ENCODE assay signal across 8 cellular contexts in genomic region chr10:102673961-102674511, GRCh38. TPM values are rescaled to one million over a fixed set of nuclear protein-coding genes. Genes with fewer than 3 reads are reported as not detected.
DNase-seq lines count a peak whose midpoint lies in the region; ATAC-seq and TF ChIP-seq lines count a peak whose summit lies in the region.

No MANE protein-coding gene starts in this region.

- peak overlapping the region; percentile 66 to 70 for H3K4me3 Mint-ChIP-seq in effector memory CD8-positive, alpha-beta T cell

- peaks cover 74% of the 10 kb centered on the region for H3K4me1 ChIP-seq in Loucy (ENCODE audit: insufficient read depth, low read length, poor library complexity, severe bottlenecking)
- H3K4me1 ChIP-seq in mesendoderm (ENCODE audit: control insufficient read depth, low read depth, low read length): peaks cover 20% of the 10 kb centered on the region

- no peaks in the 10 kb centered on the region for H3F3A ChIP-seq in Loucy (ENCODE audit: low read depth)

- H2BK5ac ChIP-seq in mesendoderm (ENCODE audit: low read length): no peak overlapping the region

- peak overlapping the region; percentile 55 for H2AFZ ChIP-seq in Loucy (ENCODE audit: low read length)

- no peaks in the 10 kb centered on the region for H3K36me3 ChIP-seq in Loucy (ENCODE audit: insufficient read depth, low read length)
- no peaks in the 10 kb centered on the region for H3K36me3 ChIP-seq in mesendoderm (ENCODE audit: control insufficient read depth, insufficient read depth, low read length)

- TF ChIP-seq CTCF in Loucy (conservative IDR thresholded peaks at IDR 0.05; ENCODE audit: low read length): no peak

- H3K23ac ChIP-seq in mesendoderm (ENCODE audit: low read length): no peak overlapping the region

- H3K79me1 ChIP-seq in mesendoderm (ENCODE audit: low read length): no peaks in the 10 kb centered on the region

- no peak overlapping the region for H4K5ac ChIP-seq in mesendoderm (ENCODE audit: low read length)

- H3K9ac ChIP-seq in Loucy (ENCODE audit: low read depth, low read length, poor library complexity, severe bottlenecking): peak overlapping the region; percentile 61
- H3K9ac ChIP-seq in mesendoderm (ENCODE audit: low read length): peak overlapping the region; percentile 16

- H2AK5ac ChIP-seq in mesendoderm (ENCODE audit: low read length): no peak overlapping the region

- H3K4me3 ChIP-seq in Loucy (ENCODE audit: low read length, poor library complexity, severe bottlenecking): peak overlapping the region; percentile 70
- H3K4me3 ChIP-seq in mesendoderm (ENCODE audit: low read length): no peak overlapping the region

- H2BK120ac ChIP-seq in mesendoderm (ENCODE audit: low read depth, low read length): no peak overlapping the region

- peak overlapping the region; percentile 57 to 94 for H3K27ac Mint-ChIP-seq in effector memory CD8-positive, alpha-beta T cell

- no peaks in the 10 kb centered on the region for H3K79me2 ChIP-seq in Loucy (ENCODE audit: insufficient read depth, low read length)
- no peaks in the 10 kb centered on the region for H3K79me2 ChIP-seq in mesendoderm (ENCODE audit: control insufficient read depth, insufficient read depth, low read length)

- no peaks in the 10 kb centered on the region for H3K9me2 ChIP-seq in Loucy (replicated peaks; ENCODE audit: low read depth, low read length)

- no CpG with 5 or more reads among the region's 18 CpGs for WGBS in mesendoderm (ENCODE audit: extremely low coverage, insufficient coverage, low lambda C conversion rate)

- H3K27ac ChIP-seq in mesendoderm (ENCODE audit: low read depth, low read length): peak overlapping the region; percentile 46

- H3K4me2 ChIP-seq in Loucy (ENCODE audit: low read depth, low read length, poor library complexity, severe bottlenecking): peak overlapping the region; percentile 91
- peak overlapping the region; percentile 10 for H3K4me2 ChIP-seq in mesendoderm (ENCODE audit: low read length)

- no peak overlapping the region for H4K8ac ChIP-seq in mesendoderm (ENCODE audit: low read depth, low read length)

- no peak overlapping the region for H3K4ac ChIP-seq in mesendoderm (ENCODE audit: low read depth, low read length)

- no peak overlapping the region for H3K18ac ChIP-seq in mesendoderm (ENCODE audit: low read length)

- H3K27me3 ChIP-seq in Loucy (ENCODE audit: insufficient read depth, low read length, poor library complexity, severe bottlenecking): no peaks in the 10 kb centered on the region
- H3K27me3 ChIP-seq in mesendoderm (ENCODE audit: insufficient read depth, low read length, poor library complexity): no peaks in the 10 kb centered on the region

- H2BK15ac ChIP-seq in mesendoderm (replicated peaks; ENCODE audit: low read depth): no peak overlapping the region

- H3K9me3 ChIP-seq in Loucy (ENCODE audit: insufficient read depth, low read depth, low read length): no peaks in the 10 kb centered on the region

- peak; percentile 61 for DNase-seq in DMS153 (lab: John Stamatoyannopoulos, UW)
- DNase-seq in activated CD8-positive, alpha-beta memory T cell treated with anti-CD3 and anti-CD28 coated beads for 1 hour (ENCODE audit: extremely low read depth in 1 of 2, low read depth in 1 of 2): peak; percentile 42 to 43
- DNase-seq in effector memory CD8-positive, alpha-beta T cell: peak; percentile 48 to 60 (median 50)
- DNase-seq in mesendoderm: peak; percentile 75
- peak in 2 of 3 donors; percentile 41 to 48 for DNase-seq in stimulated activated CD4-positive, alpha-beta T cell treated with anti-CD3 and anti-CD28 coated beads, TNF-alpha, amount 100 ng/mL, for 1 hour (ENCODE audit: low read depth in 3 of 3, low spot score in 1 of 3)
- no peak for DNase-seq in NK-92 (lab: John Stamatoyannopoulos, UW; ENCODE audit: unreplicated experiment)

- peak; percentile 96 for ATAC-seq in effector memory CD8-positive, alpha-beta T cell (replicated peaks)
- ATAC-seq in GM18861 (IDR thresholded peaks at IDR 0.05; ENCODE audit: unreplicated experiment): no peak

- H3K4me1 Mint-ChIP-seq in effector memory CD8-positive, alpha-beta T cell (ENCODE audit: low read depth in 2 of 2): peaks cover 20% of the 10 kb centered on the region in 2 donors

- H3K56ac ChIP-seq in mesendoderm (ENCODE audit: low read length): peak overlapping the region; percentile 58

- H4K20me1 ChIP-seq in Loucy (ENCODE audit: insufficient read depth, low read length, poor library complexity, severe bottlenecking): no peaks in the 10 kb centered on the region

- H3K36me3 Mint-ChIP-seq in effector memory CD8-positive, alpha-beta T cell (ENCODE audit: insufficient read depth): peaks cover 4% of the 10 kb centered on the region

- no peaks in the 10 kb centered on the region for H3K27me3 Mint-ChIP-seq in effector memory CD8-positive, alpha-beta T cell

- no peaks in the 10 kb centered on the region for H3K9me3 Mint-ChIP-seq in effector memory CD8-positive, alpha-beta T cell

RNA-seq across cellular contexts. Expression of gene TRIM8, which starts 29.8 kb away (rescaled TPM):
- polyA plus RNA-seq in mesendoderm (2013, experiment 1 of 2): 22.6 TPM
- 23.2 TPM for polyA plus RNA-seq in mesendoderm (2013, experiment 2 of 2)

RNA-seq across cellular contexts. Expression of gene ARL3, which starts 40.2 kb away (rescaled TPM):
- polyA plus RNA-seq in mesendoderm (2013, experiment 1 of 2): 13.1 TPM
- 13.3 TPM for polyA plus RNA-seq in mesendoderm (2013, experiment 2 of 2)

RNA-seq across cellular contexts. Expression of gene SFXN2, which starts 40.4 kb away (rescaled TPM):
- 14.8 TPM for polyA plus RNA-seq in mesendoderm (2013, experiment 1 of 2)
- 14.2 TPM for polyA plus RNA-seq in mesendoderm (2013, experiment 2 of 2)
